8 cellular contexts compared by ENCODE assay signal in the genomic region with DNA sequence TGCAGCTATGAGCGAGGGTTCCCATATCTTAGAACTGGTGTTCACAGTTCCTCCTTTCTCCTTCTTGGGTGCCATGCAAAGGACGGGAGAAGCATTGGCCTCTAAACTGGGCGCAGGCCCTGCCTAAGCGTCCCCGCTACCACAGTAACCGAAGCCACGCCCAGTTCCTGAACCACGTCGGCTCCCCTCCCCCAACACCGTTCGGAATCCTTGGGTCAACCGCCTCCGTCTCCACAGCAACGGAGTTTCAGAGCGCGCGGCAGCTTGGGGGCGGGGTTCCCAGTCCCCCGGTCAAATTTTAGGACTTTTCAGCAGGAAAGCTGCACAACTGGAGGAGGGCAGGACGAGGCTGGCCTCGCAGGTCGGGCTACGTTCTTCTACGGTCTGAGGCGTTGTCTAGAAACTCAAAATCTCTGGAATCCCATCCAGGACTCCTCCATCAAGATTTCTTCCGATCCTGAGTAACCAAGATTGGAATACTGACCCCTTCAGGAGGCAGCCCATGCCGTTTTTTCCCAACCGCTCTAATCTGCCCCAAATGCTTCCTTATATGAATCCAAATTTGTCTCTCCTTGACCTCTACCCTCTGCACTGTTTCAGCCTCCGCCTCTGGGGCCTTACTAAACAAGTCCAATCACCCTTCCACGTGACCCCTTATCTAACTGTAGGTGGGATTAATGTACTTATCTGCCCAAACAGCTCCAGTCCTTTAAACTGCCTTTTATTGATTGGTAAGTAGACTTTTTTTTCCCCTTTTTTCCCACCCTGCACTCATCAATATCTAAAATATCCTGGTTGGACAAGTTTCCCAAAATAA. TPM values are rescaled to one million over a fixed set of nuclear protein-coding genes. Genes with fewer than 3 reads are reported as not detected.
DNase-seq lines count a peak whose midpoint lies in the region; ATAC-seq, FAIRE-seq and TF ChIP-seq lines count a peak whose summit lies in the region.

A gene (minus strand): TSS at position 146 of the 817 bp plus-strand sequence. CDS start 71 bp downstream, at position 75.

- peak; percentile 69 for ATAC-seq in RWPE2 (ENCODE audit: low read depth)
- no peak for ATAC-seq in GM18861 (IDR thresholded peaks at IDR 0.05; ENCODE audit: unreplicated experiment)

- BruUV-seq in MCF 10A (replicated peaks; lab: Mats Ljungman, UMichigan), result no TSS peak

- POLR2A ChIA-PET in MCF 10A (lab: Yijun Ruan, JAX), result no interaction called here

- H3K36me3 Mint-ChIP-seq in MCF 10A (ENCODE audit: insufficient read depth, unreplicated experiment) (no peaks in the 10 kb centered on the region), nephron (ENCODE audit: low read depth) (no peaks in the 10 kb centered on the region)

- H3K4me1 ChIP-seq in breast epithelium (no peaks in the 10 kb centered on the region), RWPE2 (ENCODE audit: insufficient read depth, poor library complexity, severe bottlenecking) (no peaks in the 10 kb centered on the region)

- H3K27me3 Mint-ChIP-seq in MCF 10A (ENCODE audit: insufficient read depth, unreplicated experiment) (no peaks in the 10 kb centered on the region), nephron (ENCODE audit: low read depth) (peaks cover 3% of the 10 kb centered on the region)

- H3K9me3 Mint-ChIP-seq in MCF 10A (ENCODE audit: unreplicated experiment), result no peaks in the 10 kb centered on the region
- peaks cover 3% of the 10 kb centered on the region for H3K9me3 Mint-ChIP-seq in nephron

- peak in 1 of 2 donors; percentile 68 for DNase-seq in breast epithelium (ENCODE audit: low spot score in 2 of 2)
- DNase-seq in MCF 10A (ENCODE audit: unreplicated experiment), result no peak
- DNase-seq in RWPE2 (ENCODE audit: low spot score), result no peak
- DNase-seq in fibroblast of pulmonary artery (ENCODE audit: low read depth), result peak; percentile 61
- DNase-seq in D721Med (ENCODE audit: insufficient read length, low spot score), result no peak
- DNase-seq in NCI-H128 (lab: John Stamatoyannopoulos, UW; ENCODE audit: unreplicated experiment), result no peak

- H3K27ac Mint-ChIP-seq in MCF 10A (ENCODE audit: low read depth, unreplicated experiment) (no peak within 1 kb of the TSS), nephron (peak within 1 kb of the TSS; percentile 62 to 81 (median 68))

- intact Hi-C loops in breast epithelium (cut with DNase I; ENCODE audit: low total_unique reads), result no loop called here
- intact Hi-C loops in MCF 10A (cut with micrococcal nuclease), result no loop called here

- CTCF ChIA-PET in MCF 10A (lab: Yijun Ruan, JAX), result no interaction called here

- H3K4me3 ChIP-seq in breast epithelium, result peak within 1 kb of the TSS; percentile 14 to 62 (median 40)
- H3K4me3 ChIP-seq in RWPE2 (ENCODE audit: severe bottlenecking), result peak within 1 kb of the TSS; percentile 21
- H3K4me3 ChIP-seq in fibroblast of pulmonary artery (replicated peaks; ENCODE audit: low read depth, low read length), result peak within 1 kb of the TSS; percentile 49

- H3K4me3 Mint-ChIP-seq in MCF 10A (ENCODE audit: unreplicated experiment) (no peak within 1 kb of the TSS), nephron (peak within 1 kb of the TSS; percentile 82 to 87 (median 84))

- TF ChIP-seq CTCF in breast epithelium (IDR thresholded peaks at IDR 0.05) (no peak), MCF 10A (IDR thresholded peaks at IDR 0.05; ENCODE audit: unreplicated experiment) (no peak), RWPE2 (IDR thresholded peaks at IDR 0.05; ENCODE audit: poor library complexity, severe bottlenecking) (no peak), fibroblast of pulmonary artery (IDR thresholded peaks at IDR 0.05; ENCODE audit: low read length, missing control alignments) (peak; percentile 35), nephron (IDR thresholded peaks at IDR 0.05; ENCODE audit: unreplicated experiment in 3 of 3) (peak; percentile 28 to 51 (median 34)), D721Med (IDR thresholded peaks at IDR 0.05; ENCODE audit: insufficient read depth, missing control alignments) (no peak)

- no peak for FAIRE-seq in D721Med (lab: Jason Lieb, UNC)

- H3K27ac ChIP-seq in breast epithelium (peak within 1 kb of the TSS in 1 of 2 donors; percentile 9), RWPE2 (ENCODE audit: poor library complexity, severe bottlenecking) (no peak within 1 kb of the TSS)

- H3K4me1 Mint-ChIP-seq in MCF 10A (ENCODE audit: insufficient read depth, unreplicated experiment) (no peaks in the 10 kb centered on the region), nephron (peaks cover 20% of the 10 kb centered on the region)

- H3K27me3 ChIP-seq in breast epithelium (no peaks in the 10 kb centered on the region), RWPE2 (ENCODE audit: insufficient read depth, poor library complexity, severe bottlenecking) (no peaks in the 10 kb centered on the region)

- no peak for TF ChIP-seq POLR2A in breast epithelium (IDR thresholded peaks at IDR 0.05)

- H3K9me3 ChIP-seq in breast epithelium, result no peaks in the 10 kb centered on the region
- peaks cover 2% of the 10 kb centered on the region for H3K9me3 ChIP-seq in RWPE2 (ENCODE audit: severe bottlenecking)

- no peaks in the 10 kb centered on the region for H3K36me3 ChIP-seq in breast epithelium
- no peaks in the 10 kb centered on the region for H3K36me3 ChIP-seq in RWPE2 (ENCODE audit: low read depth)

RNA-seq across cellular contexts. Expression of the gene that starts here (rescaled TPM):
- total RNA-seq in breast epithelium (1 to 10 TPM; 1.3 to 6.9 (median 5.9) TPM), MCF 10A (2022) (not detected in 2 replicates)

Comparison
In these comparisons a context has a peak if more than half of its experiments do, and no peak if none do; other contexts are left out.
1. CTCF ChIP-seq: peak in fibroblast of pulmonary artery (single experiment) and nephron (3 of 3); none in breast epithelium (0 of 3), MCF 10A (single experiment), RWPE2 (single experiment) and D721Med (single experiment).
2. Peak in every context shown above with its lines, with median percentiles within 50 percentile points of each other: H3K4me3 ChIP-seq.